13 cellular contexts compared by ENCODE assay signal in the genomic region with DNA sequence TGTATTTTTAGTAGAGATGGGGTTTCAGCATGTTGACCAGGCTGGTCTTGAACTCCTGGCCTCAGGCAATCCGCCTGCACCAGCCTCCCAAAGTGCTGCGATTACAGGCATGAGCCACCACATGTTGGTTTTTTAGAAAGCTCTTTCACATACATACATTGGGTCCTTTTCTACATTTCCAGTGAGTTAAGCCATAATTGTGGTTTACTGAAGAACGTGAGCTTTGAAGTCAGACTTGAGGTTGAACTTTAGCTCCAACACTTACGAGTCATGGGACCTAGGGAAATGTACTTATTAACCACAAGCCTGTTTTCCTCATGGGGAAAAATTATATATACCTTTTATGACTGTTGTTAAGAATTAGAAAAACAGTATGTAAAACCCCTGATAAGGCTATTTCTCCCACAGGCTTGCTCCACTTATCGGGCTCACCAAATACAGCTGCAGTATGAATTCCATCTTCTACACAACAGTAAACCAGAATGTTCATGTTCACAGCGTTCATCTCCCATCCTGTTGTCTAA. TPM values are rescaled to one million over a fixed set of nuclear protein-coding genes. Genes with fewer than 3 reads are reported as not detected.
A peak's percentile ranks its signal among the peaks of the same experiment; 100 is the strongest.
DNase-seq lines count a peak whose midpoint lies in the region; ATAC-seq and TF ChIP-seq lines count a peak whose summit lies in the region.
"Had no signal": no experiment of that assay in that cellular context is flagged by ENCODE, and none has a peak within 500 bp of the region (broad histone marks: within the 10 kb centered on the region; RNA-seq: fewer than 3 reads in every experiment).

No MANE protein-coding gene starts in this region.

- H3K9me3 Mint-ChIP-seq in osteocyte (ENCODE audit: unreplicated experiment) = peaks cover 5% of the 10 kb centered on the region

- no peak overlapping the region for H3K4me3 ChIP-seq in Loucy (ENCODE audit: low read length, poor library complexity, severe bottlenecking)
- no peak overlapping the region for H3K4me3 ChIP-seq in choroid plexus epithelial cell (ENCODE audit: low read depth, low read length)
- H3K4me3 ChIP-seq: lower lobe of right lung, thyroid gland had no signal

- peaks cover 5% of the 10 kb centered on the region for H3K27me3 ChIP-seq in Loucy (ENCODE audit: insufficient read depth, low read length, poor library complexity, severe bottlenecking)
- H3K27me3 ChIP-seq: neutrophil, thyroid gland had no signal

- no peaks in the 10 kb centered on the region for H3K9me3 ChIP-seq in Loucy (ENCODE audit: insufficient read depth, low read depth, low read length)
- H3K9me3 ChIP-seq: lower lobe of right lung, neutrophil, thyroid gland had no signal

- no peak overlapping the region for H3K9ac ChIP-seq in Loucy (ENCODE audit: low read depth, low read length, poor library complexity, severe bottlenecking)

- H3K27ac Mint-ChIP-seq in osteocyte (ENCODE audit: unreplicated experiment) = no peak overlapping the region
- H3K27ac Mint-ChIP-seq: activated CD4-positive, alpha-beta T cell treated with anti-CD3 and anti-CD28 coated beads, Interleukin-2, amount 10 ng/mL, durations not matched to agents 24 days and 14 days had no signal

- ATAC-seq in GM18861 (IDR thresholded peaks at IDR 0.05; ENCODE audit: unreplicated experiment) = no peak
- ATAC-seq: lower lobe of right lung had no signal

- no peak overlapping the region for H2AFZ ChIP-seq in Loucy (ENCODE audit: low read length)

- H3F3A ChIP-seq in Loucy (ENCODE audit: low read depth) = no peaks in the 10 kb centered on the region

- peak; percentile 65 for DNase-seq in ELR (ENCODE audit: low read depth)
- DNase-seq in choroid plexus epithelial cell (ENCODE audit: low read depth) = peak; percentile 90
- DNase-seq in non-pigmented ciliary epithelial cell (ENCODE audit: low read depth) = peak; percentile 14
- DNase-seq in SIG-M5 treated with dmso at 0.1 percent for 504 hours (lab: John Stamatoyannopoulos, UW; ENCODE audit: unreplicated experiment) = no peak
- DNase-seq in GM03348 (ENCODE audit: low spot score) = no peak
- no peak for DNase-seq in osteocyte (ENCODE audit: extremely low spot score, unreplicated experiment)
- DNase-seq: activated CD4-positive, alpha-beta T cell treated with anti-CD3 and anti-CD28 coated beads, Interleukin-2, amount 10 ng/mL, durations not matched to agents 24 days and 14 days; activated T-cell treated with anti-CD3 and anti-CD28 coated beads, Interleukin-2, amount 50 U/mL, for 48 hours; lower lobe of right lung; thyroid gland had no signal

- H3K27me3 Mint-ChIP-seq in osteocyte (ENCODE audit: unreplicated experiment) = no peaks in the 10 kb centered on the region
- H3K27me3 Mint-ChIP-seq: activated CD4-positive, alpha-beta T cell treated with anti-CD3 and anti-CD28 coated beads, Interleukin-2, amount 10 ng/mL, durations not matched to agents 24 days and 14 days had no signal

- H3K79me2 ChIP-seq in Loucy (ENCODE audit: insufficient read depth, low read length) = no peaks in the 10 kb centered on the region

- H3K36me3 Mint-ChIP-seq in osteocyte (ENCODE audit: unreplicated experiment) = peaks cover 23% of the 10 kb centered on the region

- no peaks in the 10 kb centered on the region for H4K20me1 ChIP-seq in Loucy (ENCODE audit: insufficient read depth, low read length, poor library complexity, severe bottlenecking)

- peaks cover 6% of the 10 kb centered on the region for H3K4me1 ChIP-seq in Loucy (ENCODE audit: insufficient read depth, low read length, poor library complexity, severe bottlenecking)
- H3K4me1 ChIP-seq: lower lobe of right lung had no signal

- H3K36me3 ChIP-seq in Loucy (ENCODE audit: insufficient read depth, low read length) = no peaks in the 10 kb centered on the region
- H3K36me3 ChIP-seq: thyroid gland had no signal

- peaks cover 9% of the 10 kb centered on the region for H3K4me1 Mint-ChIP-seq in osteocyte (ENCODE audit: unreplicated experiment)

- no peaks in the 10 kb centered on the region for H3K9me2 ChIP-seq in Loucy (replicated peaks; ENCODE audit: low read depth, low read length)

- peak overlapping the region; percentile 3 for H3K4me2 ChIP-seq in Loucy (ENCODE audit: low read depth, low read length, poor library complexity, severe bottlenecking)

- TF ChIP-seq CTCF in Loucy (conservative IDR thresholded peaks at IDR 0.05; ENCODE audit: low read length) (no peak), choroid plexus epithelial cell (conservative IDR thresholded peaks at IDR 0.05; ENCODE audit: low read depth, low read length) (no peak), osteocyte (IDR thresholded peaks at IDR 0.05) (no peak)

- H3K4me3 Mint-ChIP-seq in osteocyte (ENCODE audit: unreplicated experiment) = no peak overlapping the region
- H3K4me3 Mint-ChIP-seq: activated CD4-positive, alpha-beta T cell treated with anti-CD3 and anti-CD28 coated beads, Interleukin-2, amount 10 ng/mL, durations not matched to agents 24 days and 14 days had no signal

RNA-seq across cellular contexts. Expression of gene GPR160, which starts 39.0 kb away (rescaled TPM):
- total RNA-seq in osteocyte = 0.27 TPM in 1 of 2 replicates, not detected in the other

Comparison
In these comparisons a context has a peak if more than half of its experiments do, and no peak if none do; other contexts are left out.
1. DNase-seq: peak in ELR (single experiment), choroid plexus epithelial cell (single experiment) and non-pigmented ciliary epithelial cell (single experiment); none in SIG-M5 treated with dmso at 0.1 percent for 504 hours (single experiment), GM03348 (single experiment) and osteocyte (single experiment).